Comparison of ENCODE assay signal across 8 cellular contexts in the genomic region with DNA sequence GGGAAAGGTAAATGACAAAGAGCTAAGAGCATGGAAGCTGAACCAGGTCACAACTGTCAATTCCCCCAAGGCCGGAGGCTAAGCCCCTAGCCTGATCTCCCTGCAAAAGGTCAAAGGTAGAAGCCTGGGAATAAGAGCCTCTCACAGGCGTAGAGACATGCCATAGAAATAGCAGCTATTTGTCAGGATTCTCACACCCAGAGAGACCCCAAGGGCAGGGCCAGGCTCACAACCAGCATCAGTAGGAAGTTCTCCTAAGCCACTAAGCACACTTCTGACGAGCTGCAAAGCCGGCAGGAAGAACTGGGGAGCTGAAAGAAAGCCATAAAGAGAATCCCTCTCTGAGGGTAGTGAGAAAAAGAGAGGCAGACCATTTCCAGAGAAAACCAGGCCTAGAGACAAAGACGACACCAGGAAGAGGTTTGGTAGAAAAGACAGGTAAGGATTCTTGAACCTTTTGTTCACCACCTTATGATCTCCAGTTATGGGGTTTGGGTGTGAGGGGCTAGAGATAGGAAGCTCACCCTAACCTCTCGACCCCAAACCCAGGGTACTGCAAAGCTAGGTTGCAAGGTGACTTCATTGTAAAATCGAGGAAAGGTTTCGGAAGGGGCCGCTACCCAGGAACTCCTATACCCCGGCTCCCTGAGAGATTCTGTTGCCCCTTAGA. TPM values are rescaled to one million over a fixed set of nuclear protein-coding genes. Genes with fewer than 3 reads are reported as not detected.
DNase-seq lines count a peak whose midpoint lies in the region; ATAC-seq, FAIRE-seq and TF ChIP-seq lines count a peak whose summit lies in the region.

No MANE protein-coding gene starts in this region.

- CTCF ChIA-PET in endothelial cell of umbilical vein (lab: Charles Lee): interaction anchor here (1.0 to 4.4 kb wide), 9 partner anchors 10 to 450 kb away, joined by 4 to 236 read pairs (median 18); a partner anchor contains a TSS

- H3K27me3 ChIP-seq in endothelial cell of umbilical vein (ENCODE audit: control insufficient read depth in 2 of 2, insufficient read depth in 2 of 2, low read length in 2 of 2): no peaks in the 10 kb centered on the region
- no peaks in the 10 kb centered on the region for H3K27me3 ChIP-seq in ovary

- H3K9ac ChIP-seq in endothelial cell of umbilical vein (replicated peaks; ENCODE audit: extremely low read depth, insufficient read depth, low read length): peak overlapping the region; percentile 77

- POLR2A ChIA-PET in endothelial cell of umbilical vein (lab: Charles Lee): interaction anchor here (0.7 to 3.1 kb wide), 5 partner anchors 26 to 71 kb away, joined by 3 to 18 read pairs (median 4); a partner anchor contains a TSS

- no peak for TF ChIP-seq POLR2A in endothelial cell of umbilical vein (IDR thresholded peaks at IDR 0.05; ENCODE audit: low read depth, low read length)
- no peak for TF ChIP-seq POLR2A in ovary (IDR thresholded peaks at IDR 0.05)

- no peak for TF ChIP-seq EP300 in ovary (IDR thresholded peaks at IDR 0.05)

- peak; percentile 23 for DNase-seq in GM12865 (ENCODE audit: low read depth)
- peak; percentile 32 for DNase-seq in OCI-M1 (lab: John Stamatoyannopoulos, UW)
- DNase-seq in endothelial cell of umbilical vein (ENCODE audit: low read depth, low spot score): no peak
- no peak for DNase-seq in ovary
- DNase-seq in NCI-H2196 (lab: John Stamatoyannopoulos, UW; ENCODE audit: unreplicated experiment): no peak
- no peak for DNase-seq in NCI-H146 treated with DMSO at 0.1 percent for 48 hours (lab: John Stamatoyannopoulos, UW; ENCODE audit: unreplicated experiment)

- TF ChIP-seq CTCF in GM12865 (IDR thresholded peaks at IDR 0.05; ENCODE audit: insufficient read depth, low read depth, low read length, missing control alignments) (no peak), endothelial cell of umbilical vein (IDR thresholded peaks at IDR 0.05; ENCODE audit: extremely low read depth in 1 of 2, insufficient read depth in 1 of 2, low read depth in 1 of 2, low read length in 2 of 2) (no peak), ovary (IDR thresholded peaks at IDR 0.05) (no peak)

- no peaks in the 10 kb centered on the region for H3K9me1 ChIP-seq in endothelial cell of umbilical vein (replicated peaks; ENCODE audit: control insufficient read depth, extremely low read depth, insufficient read depth, low read length)

- H3K79me2 ChIP-seq in endothelial cell of umbilical vein (ENCODE audit: control insufficient read depth, insufficient read depth, low read length): peaks cover 33% of the 10 kb centered on the region

- dilution Hi-C loops in endothelial cell of umbilical vein (cut with MboI; ENCODE audit: extremely low pct_ligation_motif_present, low sequenced_read_pairs): no loop called here

- TSS peak; percentile 30 for BruUV-seq in endothelial cell of umbilical vein (replicated peaks; lab: Mats Ljungman, UMichigan)

- FAIRE-seq in endothelial cell of umbilical vein (lab: Jason Lieb, UNC): peak; percentile 62

- peak overlapping the region; percentile 98 for H3K4me2 ChIP-seq in endothelial cell of umbilical vein (ENCODE audit: insufficient read depth, low read length)

- intact Hi-C loops in endothelial cell of umbilical vein (cut with micrococcal nuclease): loop anchor here (2.0 kb wide), 1 partner anchor 449 kb away; no protein-coding TSS in a partner anchor
- intact Hi-C loops in ovary (cut with DNase I): loop anchor here in 3 of 4 donors (2.0 kb wide), 2 partner anchors 59 to 67 kb away; a partner anchor contains a TSS

- H4K20me1 ChIP-seq in endothelial cell of umbilical vein (replicated peaks; ENCODE audit: control insufficient read depth, extremely low read depth, insufficient read depth, low read length): no peaks in the 10 kb centered on the region

- H2AFZ ChIP-seq in endothelial cell of umbilical vein (ENCODE audit: low read depth, low read length): peak overlapping the region; percentile 39

- H3K27ac ChIP-seq in endothelial cell of umbilical vein (ENCODE audit: insufficient read depth, low read depth, low read length) (peak overlapping the region; percentile 15), ovary (peak overlapping the region; percentile 83 to 93)

- peak overlapping the region; percentile 73 for H3K4me3 ChIP-seq in GM12865 (ENCODE audit: low read depth, low read length)
- H3K4me3 ChIP-seq in endothelial cell of umbilical vein (replicated peaks in 1 of 3; ENCODE audit: insufficient read depth in 1 of 3, low read depth in 1 of 3, low read length in 3 of 3): peak overlapping the region; percentile 70 to 95 (median 89)
- peak overlapping the region; percentile 93 for H3K4me3 ChIP-seq in ovary

- WGBS in ovary, 3 donors: 12 to 17% (median 14%) methylated on average over 10 of the region's 10 CpGs

- H3K4me1 ChIP-seq in endothelial cell of umbilical vein (ENCODE audit: control insufficient read depth, extremely low read depth, insufficient read depth, low read length): peaks cover 20% of the 10 kb centered on the region
- H3K4me1 ChIP-seq in ovary (ENCODE audit: insufficient read depth): peaks cover 3% of the 10 kb centered on the region

- ATAC-seq in GM19328 (IDR thresholded peaks at IDR 0.05; ENCODE audit: unreplicated experiment) (no peak), GM18867 (IDR thresholded peaks at IDR 0.05; ENCODE audit: unreplicated experiment) (no peak)

- H3K36me3 ChIP-seq in endothelial cell of umbilical vein (ENCODE audit: control insufficient read depth in 2 of 2, extremely low read depth in 1 of 2, insufficient read depth in 2 of 2, low read length in 2 of 2) (peaks cover 9 to 10% of the 10 kb centered on the region in 2 experiments), ovary (no peaks in the 10 kb centered on the region)

- H3K9me3 ChIP-seq in endothelial cell of umbilical vein (replicated peaks; ENCODE audit: control insufficient read depth, insufficient read depth, low read length) (no peaks in the 10 kb centered on the region), ovary (no peaks in the 10 kb centered on the region)

RNA-seq across cellular contexts. Expression of a gene that starts 1.0 kb away (rescaled TPM):
- total RNA-seq in endothelial cell of umbilical vein (117 and 121 TPM in 2 replicates), ovary (100 to 1,000 TPM in 5 of 7 donors, 10 to 100 TPM in 2; 57.9 to 172 (median 117) TPM)
- polyA plus RNA-seq in endothelial cell of umbilical vein (51.1 and 51.9 TPM in 2 replicates), ovary (100 to 1,000 TPM in 1 of 2 donors, 10 to 100 TPM in 1; 66.4 to 139 TPM)
- 40.9 and 43.3 TPM in 2 replicates for polyA plus RNA-seq in endothelial cell of umbilical vein (2011; cell fraction: cytosol; rRNA removed)
- 286 and 302 TPM in 2 replicates for polyA plus RNA-seq in endothelial cell of umbilical vein (2011; cell fraction: nucleus; rRNA removed)
- 86.0 and 86.1 TPM in 2 replicates for polyA plus RNA-seq in endothelial cell of umbilical vein (2012)
- 152 and 159 TPM in 2 replicates for polyA minus RNA-seq in endothelial cell of umbilical vein
- 42.2 TPM for polyA minus RNA-seq in endothelial cell of umbilical vein (2011; cell fraction: cytosol; rRNA and poly(A)+ RNA removed)
- 150 and 170 TPM in 2 replicates for polyA minus RNA-seq in endothelial cell of umbilical vein (2011; cell fraction: nucleus; rRNA and poly(A)+ RNA removed)

RNA-seq across cellular contexts. Expression of a gene that starts 30.1 kb away (rescaled TPM):
- total RNA-seq in endothelial cell of umbilical vein (2,364 and 2,543 TPM in 2 replicates), ovary (1,000 to 10,000 TPM in 5 of 7 donors, 100 to 1,000 TPM in 2; 782 to 1,485 (median 1,329) TPM)
- polyA plus RNA-seq in endothelial cell of umbilical vein (6,581 and 8,470 TPM in 2 replicates), ovary (1,000 to 10,000 TPM; 1,579 to 3,375 TPM)
- polyA plus RNA-seq in endothelial cell of umbilical vein (2011; cell fraction: cytosol; rRNA removed): 8,079 and 10,456 TPM in 2 replicates
- polyA plus RNA-seq in endothelial cell of umbilical vein (2011; cell fraction: nucleus; rRNA removed): 3,910 and 4,229 TPM in 2 replicates
- polyA plus RNA-seq in endothelial cell of umbilical vein (2012): 3,697 and 4,342 TPM in 2 replicates
- 1,454 and 1,687 TPM in 2 replicates for polyA minus RNA-seq in endothelial cell of umbilical vein
- polyA minus RNA-seq in endothelial cell of umbilical vein (2011; cell fraction: cytosol; rRNA and poly(A)+ RNA removed): 254 TPM
- 383 and 457 TPM in 2 replicates for polyA minus RNA-seq in endothelial cell of umbilical vein (2011; cell fraction: nucleus; rRNA and poly(A)+ RNA removed)

RNA-seq across cellular contexts. Expression of a gene that starts 33.5 kb away (rescaled TPM):
- total RNA-seq in endothelial cell of umbilical vein (80.1 and 88.3 TPM in 2 replicates), ovary (10 to 100 TPM; 34.1 to 55.6 (median 40.6) TPM)
- polyA plus RNA-seq in endothelial cell of umbilical vein (203 and 241 TPM in 2 replicates), ovary (10 to 100 TPM; 29.4 to 45.1 TPM)
- 163 and 177 TPM in 2 replicates for polyA plus RNA-seq in endothelial cell of umbilical vein (2011; cell fraction: cytosol; rRNA removed)
- 76.1 and 104 TPM in 2 replicates for polyA plus RNA-seq in endothelial cell of umbilical vein (2011; cell fraction: nucleus; rRNA removed)
- polyA plus RNA-seq in endothelial cell of umbilical vein (2012): 90.1 and 101 TPM in 2 replicates
- polyA minus RNA-seq in endothelial cell of umbilical vein: 492 and 595 TPM in 2 replicates
- 46.1 TPM for polyA minus RNA-seq in endothelial cell of umbilical vein (2011; cell fraction: cytosol; rRNA and poly(A)+ RNA removed)
- 86.2 and 94.5 TPM in 2 replicates for polyA minus RNA-seq in endothelial cell of umbilical vein (2011; cell fraction: nucleus; rRNA and poly(A)+ RNA removed)

RNA-seq across cellular contexts. Expression of a gene that starts 35.9 kb away (rescaled TPM):
- total RNA-seq in endothelial cell of umbilical vein (135 and 137 TPM in 2 replicates), ovary (10 to 100 TPM; 65.9 to 99.2 (median 73.4) TPM)
- polyA plus RNA-seq in endothelial cell of umbilical vein (130 and 185 TPM in 2 replicates), ovary (10 to 100 TPM; 32.8 to 77.3 TPM)
- polyA plus RNA-seq in endothelial cell of umbilical vein (2011; cell fraction: cytosol; rRNA removed): 126 and 160 TPM in 2 replicates
- polyA plus RNA-seq in endothelial cell of umbilical vein (2011; cell fraction: nucleus; rRNA removed): 61.3 and 80.4 TPM in 2 replicates
- 94.9 and 153 TPM in 2 replicates for polyA plus RNA-seq in endothelial cell of umbilical vein (2012)
- 46.8 and 54.7 TPM in 2 replicates for polyA minus RNA-seq in endothelial cell of umbilical vein
- 28.4 TPM for polyA minus RNA-seq in endothelial cell of umbilical vein (2011; cell fraction: cytosol; rRNA and poly(A)+ RNA removed)
- polyA minus RNA-seq in endothelial cell of umbilical vein (2011; cell fraction: nucleus; rRNA and poly(A)+ RNA removed): 11.9 and 12.2 TPM in 2 replicates

RNA-seq across cellular contexts. Expression of a gene that starts 35.9 kb away (rescaled TPM):
- 41.0 and 42.4 TPM in 2 replicates for total RNA-seq in endothelial cell of umbilical vein
- 55.3 and 59.7 TPM in 2 replicates for polyA plus RNA-seq in endothelial cell of umbilical vein
- polyA plus RNA-seq in endothelial cell of umbilical vein (2011; cell fraction: cytosol; rRNA removed): 65.9 and 69.7 TPM in 2 replicates
- polyA plus RNA-seq in endothelial cell of umbilical vein (2011; cell fraction: nucleus; rRNA removed): 12.9 and 13.4 TPM in 2 replicates
- 47.3 and 55.9 TPM in 2 replicates for polyA plus RNA-seq in endothelial cell of umbilical vein (2012)
- polyA minus RNA-seq in endothelial cell of umbilical vein: 27.1 and 29.5 TPM in 2 replicates
- 20.0 TPM for polyA minus RNA-seq in endothelial cell of umbilical vein (2011; cell fraction: cytosol; rRNA and poly(A)+ RNA removed)
- polyA minus RNA-seq in endothelial cell of umbilical vein (2011; cell fraction: nucleus; rRNA and poly(A)+ RNA removed): 4.5 and 5.5 TPM in 2 replicates
- total RNA-seq in ovary: 10 to 100 TPM; 19.8 to 43.7 (median 28.9) TPM
- 10 to 100 TPM; 25.0 to 37.5 TPM for polyA plus RNA-seq in ovary

Comparison
In these comparisons a context has a peak if more than half of its experiments do, and no peak if none do; other contexts are left out.
1. DNase-seq: peak in GM12865 (single experiment) and OCI-M1 (single experiment); none in endothelial cell of umbilical vein (single experiment), ovary (0 of 5), NCI-H2196 (single experiment) and NCI-H146 treated with DMSO at 0.1 percent for 48 hours (single experiment).
2. Peak in every context shown above with its lines, with median percentiles within 50 percentile points of each other: H3K4me3 ChIP-seq.